In genomic region chr15:65132841-65133549, GRCh38 we compare ENCODE assay signal across 8 cellular contexts. TPM values are rescaled to one million over a fixed set of nuclear protein-coding genes. Genes with fewer than 3 reads are reported as not detected.
A peak's percentile ranks its signal among the peaks of the same experiment; 100 is the strongest.
DNase-seq lines count a peak whose midpoint lies in the region; ATAC-seq and TF ChIP-seq lines count a peak whose summit lies in the region.

No MANE protein-coding gene starts in this region.

- H2BK15ac ChIP-seq in IMR-90 (ENCODE audit: low read depth, low read length), result no peak overlapping the region

- no peak overlapping the region for H2AK5ac ChIP-seq in IMR-90 (ENCODE audit: low read depth, low read length)

- H3K27me3 ChIP-seq in IMR-90 (ENCODE audit: control insufficient read depth, insufficient read depth, low read length) (no peaks in the 10 kb centered on the region), endodermal cell (ENCODE audit: control insufficient read depth, insufficient read depth, low read length, poor library complexity, severe bottlenecking) (no peaks in the 10 kb centered on the region), mucosa of rectum (ENCODE audit: control insufficient read depth in 2 of 2, insufficient read depth in 2 of 2, low read length in 2 of 2) (no peaks in the 10 kb centered on the region), testis (no peaks in the 10 kb centered on the region)

- H3K79me1 ChIP-seq in IMR-90 (ENCODE audit: low read depth in 1 of 2, low read length in 2 of 2), result peaks cover 16 to 44% of the 10 kb centered on the region in 2 experiments

- peak; percentile 17 for DNase-seq in GM04504 (ENCODE audit: low read depth)
- DNase-seq in IMR-90, result peak; percentile 47
- DNase-seq in activated CD4-positive, alpha-beta T cell treated with anti-CD3 and anti-CD28 coated beads, Interleukin-2, amount 10 ng/mL, durations not matched to agents 24 days and 14 days, result peak; percentile 80
- DNase-seq in endodermal cell, result peak; percentile 81
- DNase-seq in testis, result peak; percentile 45
- DNase-seq in A172 (ENCODE audit: low spot score), result no peak

- TF ChIP-seq RAD21 in IMR-90 (IDR thresholded peaks at IDR 0.05; ENCODE audit: low read length), result no peak

- intact Hi-C loops in IMR-90 (cut with micrococcal nuclease), result no loop called here
- intact Hi-C loops in activated CD4-positive, alpha-beta T cell treated with anti-CD3 and anti-CD28 coated beads, Interleukin-2, amount 10 ng/mL, durations not matched to agents 24 days and 14 days (cut with micrococcal nuclease), result loop anchor here (1.0 to 10.0 kb wide), 6 partner anchors 52 to 746 kb away; partner anchors contain the start of genes CLPX, PARP16, RNU5A-1 and SLC51B
- intact Hi-C loops in testis (cut with DNase I; ENCODE audit: low total_unique reads), result no loop called here

- peaks cover 25% of the 10 kb centered on the region for H3K4me1 Mint-ChIP-seq in activated CD4-positive, alpha-beta T cell treated with anti-CD3 and anti-CD28 coated beads, Interleukin-2, amount 10 ng/mL, durations not matched to agents 24 days and 14 days
- H3K4me1 Mint-ChIP-seq in endodermal cell, result peaks cover 6% of the 10 kb centered on the region

- H4K20me1 ChIP-seq in IMR-90 (ENCODE audit: insufficient read depth, low read length), result peaks cover 20% of the 10 kb centered on the region; the same call in 1 of the 2 replicates

- peak overlapping the region; percentile 91 for H3K4me3 Mint-ChIP-seq in activated CD4-positive, alpha-beta T cell treated with anti-CD3 and anti-CD28 coated beads, Interleukin-2, amount 10 ng/mL, durations not matched to agents 24 days and 14 days
- H3K4me3 Mint-ChIP-seq in endodermal cell, result peak overlapping the region; percentile 68

- peak overlapping the region; percentile 92 for H2AFZ ChIP-seq in IMR-90 (replicated peaks; ENCODE audit: low read length, poor library complexity)

- POLR2A ChIA-PET in IMR-90 (lab: Charles Lee; ENCODE audit: unreplicated experiment), result no interaction called here

- H2AK9ac ChIP-seq in IMR-90 (replicated peaks; ENCODE audit: low read depth, low read length, poor library complexity), result peak overlapping the region; percentile 94

- peaks cover 19% of the 10 kb centered on the region for H3K36me3 Mint-ChIP-seq in activated CD4-positive, alpha-beta T cell treated with anti-CD3 and anti-CD28 coated beads, Interleukin-2, amount 10 ng/mL, durations not matched to agents 24 days and 14 days (ENCODE audit: low read depth)
- peaks cover 32% of the 10 kb centered on the region for H3K36me3 Mint-ChIP-seq in endodermal cell (ENCODE audit: low read depth)

- peak overlapping the region; percentile 39; the same call in 1 of the 2 replicates for H3K56ac ChIP-seq in IMR-90 (ENCODE audit: extremely low read depth, insufficient read depth, low read length)

- H3K4ac ChIP-seq in IMR-90 (ENCODE audit: low read depth, low read length), result peak overlapping the region; percentile 3; the same call in 1 of the 2 replicates

- H3K9ac ChIP-seq in IMR-90 (ENCODE audit: low read depth, low read length), result peak overlapping the region; percentile 86
- peak overlapping the region; percentile 74 for H3K9ac ChIP-seq in endodermal cell (ENCODE audit: extremely low read depth, low read length, poor library complexity, severe bottlenecking)
- peak overlapping the region; percentile 68 to 77 for H3K9ac ChIP-seq in mucosa of rectum (ENCODE audit: low read depth in 1 of 2, low read length in 2 of 2)

- H3K4me1 ChIP-seq in IMR-90 (ENCODE audit: control insufficient read depth, insufficient read depth, low read length) (peaks cover 3% of the 10 kb centered on the region), endodermal cell (ENCODE audit: control insufficient read depth, insufficient read depth, low read length) (no peaks in the 10 kb centered on the region), mucosa of rectum (ENCODE audit: control insufficient read depth in 2 of 2, insufficient read depth in 2 of 2, low read length in 2 of 2) (peaks cover 3 to 5% of the 10 kb centered on the region in 2 donors), testis (peaks cover 15% of the 10 kb centered on the region)

- H3K18ac ChIP-seq in IMR-90 (ENCODE audit: low read depth, low read length), result no peak overlapping the region

- H3K4me3 ChIP-seq in IMR-90 (ENCODE audit: insufficient read depth, low read depth, low read length), result peak overlapping the region; percentile 62
- peak overlapping the region; percentile 97 for H3K4me3 ChIP-seq in endodermal cell (ENCODE audit: low read length)
- peak overlapping the region; percentile 83 to 98 for H3K4me3 ChIP-seq in mucosa of rectum (ENCODE audit: low read length in 2 of 2)
- peak overlapping the region; percentile 88 to 93 for H3K4me3 ChIP-seq in testis

- BruUV-seq in IMR-90 (replicated peaks; lab: Mats Ljungman, UMichigan), result TSS peak; percentile 83

- peaks cover 2% of the 10 kb centered on the region; the same call in 1 of the 2 replicates for H3K9me3 ChIP-seq in IMR-90 (ENCODE audit: control insufficient read depth, insufficient read depth, low read length)
- peaks cover 25% of the 10 kb centered on the region for H3K9me3 ChIP-seq in endodermal cell (ENCODE audit: control insufficient read depth, low read length)
- no peaks in the 10 kb centered on the region for H3K9me3 ChIP-seq in mucosa of rectum (ENCODE audit: control insufficient read depth in 2 of 2, low read length in 2 of 2)
- H3K9me3 ChIP-seq in testis, result no peaks in the 10 kb centered on the region

- peak overlapping the region; percentile 94 for H3K23ac ChIP-seq in IMR-90 (ENCODE audit: low read depth, low read length)

- in situ Hi-C loops in IMR-90 (cut with MboI; ENCODE audit: low sequenced_read_pairs), result no loop called here

- H3K4me2 ChIP-seq in IMR-90 (ENCODE audit: low read depth, low read length), result peak overlapping the region; percentile 99

- no peak overlapping the region for H4K91ac ChIP-seq in IMR-90 (ENCODE audit: insufficient read depth, low read depth, low read length)

- H3K27ac Mint-ChIP-seq in activated CD4-positive, alpha-beta T cell treated with anti-CD3 and anti-CD28 coated beads, Interleukin-2, amount 10 ng/mL, durations not matched to agents 24 days and 14 days, result peak overlapping the region; percentile 89
- H3K27ac Mint-ChIP-seq in endodermal cell, result peak overlapping the region; percentile 81

- WGBS in IMR-90 (ENCODE audit: extremely low coverage in 2 of 2, insufficient read length in 1 of 2), 2 experiments, result 1% methylated on average over 83 of the region's 94 CpGs; no CpG with 5 or more reads in 1 of the 2 experiments
- WGBS in endodermal cell (ENCODE audit: insufficient coverage in 1 of 2, insufficient read length in 1 of 2), 2 experiments, result 0 to 1% methylated on average over 23 to 94 of the region's 94 CpGs
- 0% methylated on average over 24 to 25 of the region's 94 CpGs for WGBS in testis, 2 donors

- TF ChIP-seq POLR2A in IMR-90 (IDR thresholded peaks at IDR 0.05; ENCODE audit: low read depth, low read length), result peak; percentile 60; the same call in 1 of the 2 replicates
- no peak for TF ChIP-seq POLR2A in testis (IDR thresholded peaks at IDR 0.05)

- H3K27ac ChIP-seq in IMR-90 (ENCODE audit: insufficient read depth, low read length), result peak overlapping the region; percentile 58
- H3K27ac ChIP-seq in endodermal cell (ENCODE audit: low read depth, low read length), result peak overlapping the region; percentile 30
- H3K27ac ChIP-seq in mucosa of rectum (ENCODE audit: low read depth in 2 of 2, low read length in 2 of 2), result peak overlapping the region; percentile 82 to 87
- H3K27ac ChIP-seq in testis, result peak overlapping the region; percentile 78 to 82

- ATAC-seq in GM21717 (IDR thresholded peaks at IDR 0.05; ENCODE audit: unreplicated experiment) (peak; percentile 38), IMR-90 (ENCODE audit: low read depth) (peak; percentile 73)

- no peak overlapping the region for H2BK120ac ChIP-seq in IMR-90 (ENCODE audit: low read depth, low read length)

- peak overlapping the region in 1 of 2 experiments; percentile 24; a peak in 1 of 4 replicates for H4K8ac ChIP-seq in IMR-90 (ENCODE audit: low read depth in 2 of 2, low read length in 2 of 2)

- H4K5ac ChIP-seq in IMR-90 (ENCODE audit: low read depth, low read length), result no peak overlapping the region

- H3K27me3 Mint-ChIP-seq in activated CD4-positive, alpha-beta T cell treated with anti-CD3 and anti-CD28 coated beads, Interleukin-2, amount 10 ng/mL, durations not matched to agents 24 days and 14 days, result no peaks in the 10 kb centered on the region
- H3K27me3 Mint-ChIP-seq in endodermal cell (ENCODE audit: insufficient read depth), result no peaks in the 10 kb centered on the region

- H2BK5ac ChIP-seq in IMR-90 (ENCODE audit: low read depth, low read length, poor library complexity, severe bottlenecking), result peak overlapping the region; percentile 58

- TF ChIP-seq CTCF in IMR-90 (conservative IDR thresholded peaks at IDR 0.05; ENCODE audit: low read depth, low read length) (no peak), endodermal cell (conservative IDR thresholded peaks at IDR 0.05) (no peak), testis (IDR thresholded peaks at IDR 0.05) (no peak)

- CTCF ChIA-PET in IMR-90 (lab: Yijun Ruan, JAX), result no interaction called here

- H3K14ac ChIP-seq in IMR-90 (replicated peaks; ENCODE audit: low read depth, low read length), result peak overlapping the region; percentile 61; the same call in 1 of the 2 replicates

- H3K36me3 ChIP-seq in IMR-90 (ENCODE audit: control insufficient read depth, insufficient read depth, low read length), result peaks cover 16% of the 10 kb centered on the region
- peaks cover 23% of the 10 kb centered on the region for H3K36me3 ChIP-seq in endodermal cell (ENCODE audit: control insufficient read depth, insufficient read depth, low read length)
- peaks cover 12 to 17% of the 10 kb centered on the region in 2 donors for H3K36me3 ChIP-seq in mucosa of rectum (ENCODE audit: control insufficient read depth in 2 of 2, insufficient read depth in 2 of 2, low read length in 2 of 2)
- no peaks in the 10 kb centered on the region for H3K36me3 ChIP-seq in testis (ENCODE audit: low read depth, missing control alignments)

- peaks cover 6% of the 10 kb centered on the region for H3K9me3 Mint-ChIP-seq in activated CD4-positive, alpha-beta T cell treated with anti-CD3 and anti-CD28 coated beads, Interleukin-2, amount 10 ng/mL, durations not matched to agents 24 days and 14 days
- peaks cover 31% of the 10 kb centered on the region for H3K9me3 Mint-ChIP-seq in endodermal cell

- dilution Hi-C loops in IMR-90 (cut with HindIII; ENCODE audit: low sequenced_read_pairs, unreplicated experiment), result no loop called here

- no peak overlapping the region for H2BK20ac ChIP-seq in IMR-90 (ENCODE audit: low read depth, low read length)

- no peaks in the 10 kb centered on the region; the same call in 1 of the 2 replicates for H3K9me1 ChIP-seq in IMR-90 (ENCODE audit: insufficient read depth, low read length)

RNA-seq across cellular contexts. Expression of gene PDCD7, which starts 0.6 kb away (rescaled TPM):
- total RNA-seq in IMR-90 (2012; rRNA removed) (4.7 and 8.1 TPM in 2 replicates), endodermal cell (10 to 100 TPM; 25.4 to 33.1 TPM), testis (10 to 100 TPM; 66.8 to 76.1 TPM)
- polyA plus RNA-seq in IMR-90 (2012; rRNA removed) (8.1 and 12.3 TPM in 2 replicates), testis (ENCODE audit: insufficient read depth, low read depth, low replicate concordance) (39.7 TPM)
- 6.1 and 8.4 TPM in 2 replicates for polyA plus RNA-seq in IMR-90 (2012; cell fraction: cytosol; rRNA removed)
- polyA plus RNA-seq in IMR-90 (2012; cell fraction: nucleus; rRNA removed; ENCODE audit: low replicate concordance), result 6.5 and 13.2 TPM in 2 replicates
- 59.9 and 60.1 TPM in 2 replicates for total RNA-seq in activated CD4-positive, alpha-beta T cell treated with anti-CD3 and anti-CD28 coated beads, Interleukin-2, amount 10 ng/mL, durations not matched to agents 24 days and 14 days
- 25.7 TPM for polyA plus RNA-seq in endodermal cell (2013, experiment 1 of 2)
- 20.7 TPM for polyA plus RNA-seq in endodermal cell (2013, experiment 2 of 2)
- 18.2 and 18.7 TPM in 2 replicates for total RNA-seq in A172 (2014; rRNA removed; shearing (Covaris generic))

RNA-seq across cellular contexts. Expression of gene UBAP1L, which starts 18.0 kb away (rescaled TPM):
- total RNA-seq in IMR-90 (2012; rRNA removed) (0.28 and 0.36 TPM in 2 replicates), endodermal cell (1 to 10 TPM; 3.4 to 4.2 TPM), testis (10 to 100 TPM; 11.3 to 12.1 TPM)
- polyA plus RNA-seq in IMR-90 (2012; rRNA removed) (1.1 TPM in 2 replicates), testis (ENCODE audit: insufficient read depth, low read depth, low replicate concordance) (3.7 TPM)
- polyA plus RNA-seq in IMR-90 (2012; cell fraction: cytosol; rRNA removed), result 0.19 and 0.24 TPM in 2 replicates
- 13.5 and 14.9 TPM in 2 replicates for polyA plus RNA-seq in IMR-90 (2012; cell fraction: nucleus; rRNA removed; ENCODE audit: low replicate concordance)
- total RNA-seq in activated CD4-positive, alpha-beta T cell treated with anti-CD3 and anti-CD28 coated beads, Interleukin-2, amount 10 ng/mL, durations not matched to agents 24 days and 14 days, result 6.3 and 6.6 TPM in 2 replicates
- 2.7 TPM for polyA plus RNA-seq in endodermal cell (2013, experiment 1 of 2)
- 3.1 TPM for polyA plus RNA-seq in endodermal cell (2013, experiment 2 of 2)
- 0.05 and 0.65 TPM in 2 replicates for total RNA-seq in A172 (2014; rRNA removed; shearing (Covaris generic))

RNA-seq across cellular contexts. Expression of gene CLPX, which starts 52.1 kb away (rescaled TPM):
- 25.8 and 29.4 TPM in 2 replicates for total RNA-seq in IMR-90 (2012; rRNA removed)
- 21.5 and 26.9 TPM in 2 replicates for polyA plus RNA-seq in IMR-90 (2012; rRNA removed)
- 2.4 and 4.8 TPM in 2 replicates for polyA plus RNA-seq in IMR-90 (2012; cell fraction: cytosol; rRNA removed)
- 5.0 and 16.3 TPM in 2 replicates for polyA plus RNA-seq in IMR-90 (2012; cell fraction: nucleus; rRNA removed; ENCODE audit: low replicate concordance)
- 62.8 and 63.5 TPM in 2 replicates for total RNA-seq in activated CD4-positive, alpha-beta T cell treated with anti-CD3 and anti-CD28 coated beads, Interleukin-2, amount 10 ng/mL, durations not matched to agents 24 days and 14 days
- total RNA-seq in endodermal cell, result 10 to 100 TPM; 60.5 to 62.7 TPM
- polyA plus RNA-seq in endodermal cell (2013, experiment 1 of 2), result 34.6 TPM
- 37.6 TPM for polyA plus RNA-seq in endodermal cell (2013, experiment 2 of 2)
- 10 to 100 TPM; 60.4 to 89.4 TPM for total RNA-seq in testis
- polyA plus RNA-seq in testis (ENCODE audit: insufficient read depth, low read depth, low replicate concordance), result 75.8 TPM
- total RNA-seq in A172 (2014; rRNA removed; shearing (Covaris generic)), result 27.1 and 34.7 TPM in 2 replicates

RNA-seq across cellular contexts. Expression of gene KBTBD13, which starts 56.4 kb away (rescaled TPM):
- total RNA-seq in IMR-90 (2012; rRNA removed) (not detected in 2 replicates), endodermal cell (not detected), testis (1 to 10 TPM; 2.4 to 3.4 TPM)
- polyA plus RNA-seq in IMR-90 (2012; rRNA removed) (not detected in 2 replicates), testis (ENCODE audit: insufficient read depth, low read depth, low replicate concordance) (1.2 TPM)
- polyA plus RNA-seq in IMR-90 (2012; cell fraction: cytosol; rRNA removed), result not detected in 2 replicates
- not detected in 2 replicates for polyA plus RNA-seq in IMR-90 (2012; cell fraction: nucleus; rRNA removed; ENCODE audit: low replicate concordance)
- not detected in 2 replicates for total RNA-seq in activated CD4-positive, alpha-beta T cell treated with anti-CD3 and anti-CD28 coated beads, Interleukin-2, amount 10 ng/mL, durations not matched to agents 24 days and 14 days
- polyA plus RNA-seq in endodermal cell (2013, experiment 1 of 2), result not detected
- polyA plus RNA-seq in endodermal cell (2013, experiment 2 of 2), result not detected
- not detected in 2 replicates for total RNA-seq in A172 (2014; rRNA removed; shearing (Covaris generic))

Comparison
In these comparisons a context has a peak if more than half of its experiments do, and no peak if none do; other contexts are left out.
1. H3K27ac ChIP-seq: peak in every context shown above with its lines; median percentile 84 in mucosa of rectum; 80 in testis; 58 in IMR-90; 30 in endodermal cell.